Comparison of ENCODE assay signal across 8 cellular contexts in genomic region chr14:23109769-23110168, GRCh38. TPM values are rescaled to one million over a fixed set of nuclear protein-coding genes. Genes with fewer than 3 reads are reported as not detected.
"Had no signal": no experiment of that assay in that cellular context is flagged by ENCODE, and none has a peak within 500 bp of the region (broad histone marks: within the 10 kb centered on the region; RNA-seq: fewer than 3 reads in every experiment).

No MANE protein-coding gene starts in this region.

- H3K4me3 ChIP-seq: K562 had no signal

- H3K4me3 Mint-ChIP-seq: IgD-negative memory B cell had no signal

- H3K36me3 Mint-ChIP-seq: IgD-negative memory B cell had no signal

- DNase-seq: KG1 had no signal

- H3K27ac Mint-ChIP-seq: IgD-negative memory B cell had no signal

- H3K9me3 Mint-ChIP-seq: IgD-negative memory B cell had no signal

- H3K27ac ChIP-seq: KMS-11 had no signal

RNA-seq across cellular contexts. Expression of gene CIROP, which starts 5.0 kb away (rescaled TPM):
- total RNA-seq: HepG2, HT-29, HT1080, K562 had no signal

RNA-seq across cellular contexts. Expression of gene CEBPE, which starts 9.3 kb away (rescaled TPM):
- total RNA-seq: HT-29, HT1080, IMR-90 had no signal
